In genomic region chr10:61286695-61287094, GRCh38 we compare ENCODE assay signal across 10 cellular contexts.
DNase-seq lines count a peak whose midpoint lies in the region; ATAC-seq, FAIRE-seq and TF ChIP-seq lines count a peak whose summit lies in the region.
"Had no signal": no experiment of that assay in that cellular context is flagged by ENCODE, and none has a peak within 500 bp of the region (broad histone marks: within the 10 kb centered on the region; RNA-seq: fewer than 3 reads in every experiment).

No MANE protein-coding gene starts in this region.

- no TSS peak for BruUV-seq in Caco-2 (replicated peaks; lab: Mats Ljungman, UMichigan)

- no peaks in the 10 kb centered on the region for H3K4me1 Mint-ChIP-seq in activated T-helper 17 cell treated with anti-CD3 and anti-CD28 coated beads, Interleukin-2, amount 50 U/mL, for 72 hours
- H3K4me1 Mint-ChIP-seq in Caco-2 (ENCODE audit: low read depth, unreplicated experiment): peaks cover 8% of the 10 kb centered on the region

- CTCF ChIA-PET in Caco-2 (lab: Charles Lee): no interaction called here

- POLR2A ChIA-PET in Caco-2 (lab: Charles Lee): no interaction called here

- DNase-seq in GM12891 (ENCODE audit: insufficient read length, low spot score): no peak
- DNase-seq in upper lobe of left lung: no peak
- no peak for DNase-seq in DMS79 treated with DMSO at 0.1 percent for 48 hours (lab: John Stamatoyannopoulos, UW)
- DNase-seq in Caco-2: no peak
- DNase-seq in HT-29 (ENCODE audit: low spot score): no peak

- no peaks in the 10 kb centered on the region for H3K27me3 ChIP-seq in upper lobe of left lung
- H3K27me3 ChIP-seq in Caco-2 (replicated peaks; ENCODE audit: control insufficient read depth, insufficient read depth, low read length): no peaks in the 10 kb centered on the region

- no peak for TF ChIP-seq POLR2A in GM12891 (IDR thresholded peaks at IDR 0.05; ENCODE audit: low read depth, low read length)
- TF ChIP-seq POLR2A in upper lobe of left lung (IDR thresholded peaks at IDR 0.05): no peak

- peak overlapping the region; percentile 4 for H3K4me3 Mint-ChIP-seq in activated T-helper 17 cell treated with anti-CD3 and anti-CD28 coated beads, Interleukin-2, amount 50 U/mL, for 72 hours
- no peak overlapping the region for H3K4me3 Mint-ChIP-seq in Caco-2 (ENCODE audit: unreplicated experiment)

- TF ChIP-seq CTCF in upper lobe of left lung (IDR thresholded peaks at IDR 0.05) (no peak), Caco-2 (IDR thresholded peaks at IDR 0.05; ENCODE audit: insufficient read depth in 1 of 2, low read depth in 1 of 2, low read length in 1 of 2, severe bottlenecking in 1 of 2, unreplicated experiment in 1 of 2) (no peak)

- no peak for TF ChIP-seq EP300 in upper lobe of left lung (IDR thresholded peaks at IDR 0.05)

- H3K9me3 ChIP-seq in upper lobe of left lung (no peaks in the 10 kb centered on the region), Caco-2 (no peaks in the 10 kb centered on the region)

- no peaks in the 10 kb centered on the region for H3K36me3 Mint-ChIP-seq in activated T-helper 17 cell treated with anti-CD3 and anti-CD28 coated beads, Interleukin-2, amount 50 U/mL, for 72 hours (ENCODE audit: low read depth)
- no peaks in the 10 kb centered on the region for H3K36me3 Mint-ChIP-seq in Caco-2 (ENCODE audit: insufficient read depth, unreplicated experiment)

- intact Hi-C loops in Caco-2 (cut with micrococcal nuclease; ENCODE audit: unreplicated experiment): loop anchor here (10.0 kb wide), 1 partner anchor 342 kb away; the partner anchor contains the start of gene RHOBTB1

- H3K27me3 Mint-ChIP-seq in activated T-helper 17 cell treated with anti-CD3 and anti-CD28 coated beads, Interleukin-2, amount 50 U/mL, for 72 hours: no peaks in the 10 kb centered on the region
- H3K27me3 Mint-ChIP-seq in Caco-2 (ENCODE audit: insufficient read depth, unreplicated experiment): peaks cover 2% of the 10 kb centered on the region

- no peak for FAIRE-seq in GM12891 (lab: Jason Lieb, UNC)
- FAIRE-seq: astrocyte had no signal

- H3K36me3 ChIP-seq in upper lobe of left lung: no peaks in the 10 kb centered on the region
- H3K36me3 ChIP-seq in Caco-2 (ENCODE audit: control insufficient read depth, insufficient read depth, low read length): no peaks in the 10 kb centered on the region

- H3K4me3 ChIP-seq in upper lobe of left lung (no peak overlapping the region), Caco-2 (ENCODE audit: low read depth, low read length) (no peak overlapping the region)

- H3K4me1 ChIP-seq in upper lobe of left lung (peaks cover 7 to 12% (median 9%) of the 10 kb centered on the region in 4 donors), Caco-2 (peaks cover 5% of the 10 kb centered on the region; the same call in 1 of the 2 replicates)

- ATAC-seq in GM19438 (IDR thresholded peaks at IDR 0.05; ENCODE audit: low read depth, unreplicated experiment) (peak; percentile 99), HG03135 (IDR thresholded peaks at IDR 0.05; ENCODE audit: unreplicated experiment) (peak; percentile 100), upper lobe of left lung (ENCODE audit: low FRiP score in 2 of 2) (no peak)
- ATAC-seq in activated T-helper 17 cell treated with anti-CD3 and anti-CD28 coated beads, Interleukin-2, amount 50 U/mL, for 72 hours (replicated peaks): peak; percentile 96
- ATAC-seq: Panc1 had no signal

- no peaks in the 10 kb centered on the region for H3K9me3 Mint-ChIP-seq in activated T-helper 17 cell treated with anti-CD3 and anti-CD28 coated beads, Interleukin-2, amount 50 U/mL, for 72 hours
- H3K9me3 Mint-ChIP-seq in Caco-2 (ENCODE audit: unreplicated experiment): no peaks in the 10 kb centered on the region

- WGBS in upper lobe of left lung, 2 donors: 69 to 75% methylated on average over 3 of the region's 3 CpGs

- no peak overlapping the region for H3K27ac ChIP-seq in upper lobe of left lung

- peak overlapping the region; percentile 9 for H3K27ac Mint-ChIP-seq in activated T-helper 17 cell treated with anti-CD3 and anti-CD28 coated beads, Interleukin-2, amount 50 U/mL, for 72 hours
- H3K27ac Mint-ChIP-seq in Caco-2 (ENCODE audit: unreplicated experiment): no peak overlapping the region

TF ChIP-seq in GM12891, 5 proteins besides CTCF, POLR2A, EP300 and RAD21:
- no peak for TF ChIP-seq POLR2AphosphoS5 (IDR thresholded peaks at IDR 0.05; ENCODE audit: low read depth, low read length)
- TF ChIP-seq SPI1 (IDR thresholded peaks at IDR 0.05; ENCODE audit: low read depth, low read length): peak; percentile 97

Comparison
In these comparisons a context has a peak if more than half of its experiments do, and no peak if none do; other contexts are left out.
1. ATAC-seq: peak in GM19438 (single experiment), HG03135 (single experiment) and activated T-helper 17 cell treated with anti-CD3 and anti-CD28 coated beads, Interleukin-2, amount 50 U/mL, for 72 hours (single experiment); none in upper lobe of left lung (0 of 2).